In genomic region chr22:23518381-23519187, GRCh38 we compare ENCODE assay signal across 15 cellular contexts.
DNase-seq lines count a peak whose midpoint lies in the region; ATAC-seq, FAIRE-seq and TF ChIP-seq lines count a peak whose summit lies in the region.
"Had no signal": no experiment of that assay in that cellular context is flagged by ENCODE, and none has a peak within 500 bp of the region (broad histone marks: within the 10 kb centered on the region; RNA-seq: fewer than 3 reads in every experiment).

No MANE protein-coding gene starts in this region.

- peak overlapping the region; percentile 32 to 95 (median 60) for H3K4me2 ChIP-seq in BLaER1 treated with 17β-estradiol and CSF1 and Interleukin-3, amounts not matched to agents 10 nM and 100 nM
- H3K4me2 ChIP-seq: smooth muscle cell had no signal

- ATAC-seq in sciatic nerve (no peak), HG03342 (IDR thresholded peaks at IDR 0.05; ENCODE audit: unreplicated experiment) (no peak), HG03095 (IDR thresholded peaks at IDR 0.05; ENCODE audit: unreplicated experiment) (no peak)
- ATAC-seq: lower lobe of right lung had no signal

- H3K36me3 ChIP-seq in BLaER1 treated with 17β-estradiol and CSF1 and Interleukin-3, amounts not matched to agents 10 nM and 100 nM, result no peaks in the 10 kb centered on the region
- H3K36me3 ChIP-seq: lower lobe of right lung, SJSA1, stomach had no signal

- H3K27me3 ChIP-seq in BLaER1 treated with 17β-estradiol and CSF1 and Interleukin-3, amounts not matched to agents 10 nM and 100 nM, result peaks cover 11 to 16% (median 12%) of the 10 kb centered on the region in 11 experiments; a peak in 21 of 22 replicates
- H3K27me3 ChIP-seq: SJSA1 had no signal

- no peak for TF ChIP-seq CTCF in nephron progenitor cell (IDR thresholded peaks at IDR 0.05)

- no peak overlapping the region for H3K4me3 ChIP-seq in BLaER1 treated with 17β-estradiol and CSF1 and Interleukin-3, amounts not matched to agents 10 nM and 100 nM
- H3K4me3 ChIP-seq: lower lobe of right lung, SJSA1, smooth muscle cell, stomach had no signal

- H3K4me3 Mint-ChIP-seq in nephron progenitor cell, result peak overlapping the region; percentile 46

- H4K20me1 ChIP-seq in BLaER1 treated with 17β-estradiol and CSF1 and Interleukin-3, amounts not matched to agents 10 nM and 100 nM, result no peaks in the 10 kb centered on the region

- H3K27ac Mint-ChIP-seq in nephron progenitor cell, result peak overlapping the region; percentile 100

- H3K27me3 Mint-ChIP-seq in nephron progenitor cell (ENCODE audit: low read depth, poor library complexity), result no peaks in the 10 kb centered on the region

- intact Hi-C loops in sciatic nerve (cut with DNase I), result no loop called here

- no peaks in the 10 kb centered on the region for H3K36me3 Mint-ChIP-seq in nephron progenitor cell (ENCODE audit: low read depth)

- no peaks in the 10 kb centered on the region for H3K9me3 ChIP-seq in BLaER1 treated with 17β-estradiol and CSF1 and Interleukin-3, amounts not matched to agents 10 nM and 100 nM (replicated peaks in 1 of 11)
- H3K9me3 ChIP-seq: lower lobe of right lung, stomach had no signal

- FAIRE-seq in GM12891 (lab: Jason Lieb, UNC), result no peak

- peaks cover 27 to 58% (median 47%) of the 10 kb centered on the region in 10 experiments for H3K4me1 ChIP-seq in BLaER1 treated with 17β-estradiol and CSF1 and Interleukin-3, amounts not matched to agents 10 nM and 100 nM

- no peak overlapping the region for H3K9ac ChIP-seq in BLaER1 treated with 17β-estradiol and CSF1 and Interleukin-3, amounts not matched to agents 10 nM and 100 nM

- DNase-seq in HuH-7 (ENCODE audit: low spot score) (peak; percentile 45), cerebellar cortex (ENCODE audit: low spot score) (peak; percentile 74), nephron progenitor cell (peak; percentile 64), GM12891 (ENCODE audit: insufficient read length, low spot score) (no peak), sciatic nerve (ENCODE audit: low spot score) (no peak)
- DNase-seq: activated gamma-delta T cell, EL, lower lobe of right lung, NCI-H345, stomach had no signal

- no peaks in the 10 kb centered on the region for H3K9me3 Mint-ChIP-seq in nephron progenitor cell

- peak overlapping the region in 7 of 11 experiments; percentile 15 to 70 (median 46); a peak in 13 of 22 replicates for H3K27ac ChIP-seq in BLaER1 treated with 17β-estradiol and CSF1 and Interleukin-3, amounts not matched to agents 10 nM and 100 nM
- H3K27ac ChIP-seq: lower lobe of right lung, SJSA1 had no signal

- peaks cover 84% of the 10 kb centered on the region for H3K4me1 Mint-ChIP-seq in nephron progenitor cell

- no peak for TF ChIP-seq POLR2A in GM12891 (IDR thresholded peaks at IDR 0.05; ENCODE audit: low read depth, low read length)

TF ChIP-seq in GM12891, 5 proteins besides CTCF, POLR2A, EP300 and RAD21:
- TF ChIP-seq PAX5 (IDR thresholded peaks at IDR 0.05; ENCODE audit: insufficient read depth, low read length, severe bottlenecking), result no peak
- TF ChIP-seq SPI1 (IDR thresholded peaks at IDR 0.05; ENCODE audit: low read depth, low read length), result no peak
- no peak for TF ChIP-seq POU2F2 (IDR thresholded peaks at IDR 0.05; ENCODE audit: low read depth, low read length)
- no peak for TF ChIP-seq POLR2AphosphoS5 (IDR thresholded peaks at IDR 0.05; ENCODE audit: low read depth, low read length)
- TF ChIP-seq TAF1 (IDR thresholded peaks at IDR 0.05; ENCODE audit: low read depth, low read length), result no peak

Comparison
In these comparisons a context has a peak if more than half of its experiments do, and no peak if none do; other contexts are left out.
1. DNase-seq: peak in HuH-7 (single experiment), cerebellar cortex (single experiment) and nephron progenitor cell (single experiment); none in GM12891 (single experiment) and sciatic nerve (single experiment).